Comparison of ENCODE assay signal across 1 cellular context in the genomic region with DNA sequence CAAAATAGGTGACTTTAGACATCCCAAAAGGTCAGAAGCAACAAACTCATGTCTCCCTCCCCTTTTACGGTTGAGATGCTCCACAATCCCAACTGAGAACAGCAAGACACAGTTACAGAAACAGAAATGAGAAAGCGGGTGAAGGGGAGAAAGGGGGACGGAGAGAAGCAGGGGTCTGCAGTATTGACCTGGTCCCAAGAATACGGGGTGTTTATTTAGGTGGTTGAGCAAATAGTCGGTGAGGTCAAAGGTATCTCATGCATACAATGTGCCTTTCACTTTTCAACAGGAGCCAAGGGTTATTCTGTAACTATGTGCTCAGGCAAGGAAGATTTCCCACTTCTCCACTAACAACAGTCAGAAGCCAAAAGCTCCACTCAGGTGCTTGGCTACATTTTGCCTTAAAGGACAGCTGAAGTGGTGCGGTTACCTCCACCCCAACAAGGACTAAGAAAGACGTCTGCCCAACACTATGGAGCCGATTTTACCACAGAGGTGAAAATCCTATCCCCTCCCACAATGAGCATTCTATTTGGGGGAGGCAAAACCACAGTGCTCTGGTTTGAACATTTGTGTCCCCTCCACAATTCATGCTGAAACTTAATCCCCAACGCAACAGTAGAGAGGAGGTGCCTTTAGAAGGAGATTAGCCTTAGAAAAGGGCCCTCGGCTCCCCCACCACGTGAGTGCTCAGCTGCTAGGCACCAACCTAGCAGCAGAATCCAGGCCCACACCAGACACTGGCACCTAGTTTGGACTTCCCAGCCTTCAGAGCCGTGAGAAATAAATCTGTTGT.
TF ChIP-seq lines count a peak whose summit lies in the region.

No MANE protein-coding gene starts in this region.

TF ChIP-seq in HepG2, 621 proteins besides CTCF, POLR2A, EP300 and RAD21 (continued from another document and continues in another):
- TF ChIP-seq ZBTB7A (CRISPR knock-in tag; IDR thresholded peaks at IDR 0.05) (peak; percentile 100), ZSCAN22 (CRISPR knock-in tag; IDR thresholded peaks at IDR 0.05) (no peak), LCORL (IDR thresholded peaks at IDR 0.05) (0 out of 2 replicates have a peak, but pooled peaks have one; percentile 52), LCORL (CRISPR knock-in tag; IDR thresholded peaks at IDR 0.05) (peak; percentile 90), HNF4G (IDR thresholded peaks at IDR 0.05; ENCODE audit: borderline replicate concordance, low read depth, low read length) (peak; percentile 97), HNF4G (CRISPR knock-in tag; IDR thresholded peaks at IDR 0.05; ENCODE audit: borderline replicate concordance, low read depth) (peak; percentile 82; the same call in 1 of the 2 replicates), ZNF12 (CRISPR knock-in tag; IDR thresholded peaks at IDR 0.05) (0 out of 2 replicates have a peak, but pooled peaks have one; percentile 9), REXO4 (CRISPR knock-in tag; IDR thresholded peaks at IDR 0.05; ENCODE audit: borderline replicate concordance) (no peak), ZNF224 (CRISPR knock-in tag; IDR thresholded peaks at IDR 0.05) (no peak), TSC22D2 (CRISPR knock-in tag; IDR thresholded peaks at IDR 0.05; ENCODE audit: borderline replicate concordance) (no peak), ZBTB4 (CRISPR knock-in tag; IDR thresholded peaks at IDR 0.05; ENCODE audit: borderline replicate concordance) (peak; percentile 20; the same call in 1 of the 2 replicates), DPF2 (CRISPR knock-in tag; IDR thresholded peaks at IDR 0.05; ENCODE audit: borderline replicate concordance, low read depth) (peak; percentile 80), ZNF782 (CRISPR knock-in tag; IDR thresholded peaks at IDR 0.05; ENCODE audit: borderline replicate concordance) (no peak), PHF20 (CRISPR knock-in tag; IDR thresholded peaks at IDR 0.05) (0 out of 2 replicates have a peak, but pooled peaks have one; percentile 10), U2AF2 (IDR thresholded peaks at IDR 0.05; ENCODE audit: low read depth, low read length) (no peak), ZNF530 (CRISPR knock-in tag; IDR thresholded peaks at IDR 0.05; ENCODE audit: low read depth) (no peak), ZNF709 (CRISPR knock-in tag; IDR thresholded peaks at IDR 0.05) (peak; percentile 15; the same call in 1 of the 2 replicates), ZNF235 (CRISPR knock-in tag; IDR thresholded peaks at IDR 0.05; ENCODE audit: borderline replicate concordance) (no peak), ZNF17 (CRISPR knock-in tag; IDR thresholded peaks at IDR 0.05) (no peak), DMAP1 (CRISPR knock-in tag; IDR thresholded peaks at IDR 0.05) (no peak), ZNF678 (CRISPR knock-in tag; IDR thresholded peaks at IDR 0.05) (no peak), IRF1 (CRISPR knock-in tag; IDR thresholded peaks at IDR 0.05; ENCODE audit: low read depth) (no peak), RBM22 (optimal IDR thresholded peaks at IDR 0.05; ENCODE audit: low read length) (peak; percentile 90), ZNF33A (CRISPR knock-in tag; IDR thresholded peaks at IDR 0.05; ENCODE audit: borderline replicate concordance) (peak; percentile 49; the same call in 1 of the 2 replicates), MBNL3 (CRISPR knock-in tag; conservative IDR thresholded peaks at IDR 0.05) (no peak), SRF (IDR thresholded peaks at IDR 0.05; ENCODE audit: low read depth, low read length) (no peak), BRD4 (CRISPR knock-in tag; IDR thresholded peaks at IDR 0.05) (0 out of 2 replicates have a peak, but pooled peaks have one; percentile 24), ETV6 (CRISPR knock-in tag; conservative IDR thresholded peaks at IDR 0.05) (no peak), GABPA (IDR thresholded peaks at IDR 0.05; ENCODE audit: low read depth, low read length) (no peak), GABPA (CRISPR knock-in tag; IDR thresholded peaks at IDR 0.05; ENCODE audit: low read depth) (peak; percentile 27; the same call in 1 of the 2 replicates), AGO2 (optimal IDR thresholded peaks at IDR 0.05; ENCODE audit: low read depth, low read length) (no peak), REPIN1 (CRISPR knock-in tag; IDR thresholded peaks at IDR 0.05; ENCODE audit: borderline replicate concordance, low read depth) (0 out of 2 replicates have a peak, but pooled peaks have one; percentile 9), ZNF274 (CRISPR knock-in tag; IDR thresholded peaks at IDR 0.05) (no peak), TIGD3 (CRISPR knock-in tag; IDR thresholded peaks at IDR 0.05; ENCODE audit: borderline replicate concordance) (no peak), ZNF891 (CRISPR knock-in tag; IDR thresholded peaks at IDR 0.05) (no peak), ZNF230 (CRISPR knock-in tag; IDR thresholded peaks at IDR 0.05) (no peak), ZNF777 (CRISPR knock-in tag; IDR thresholded peaks at IDR 0.05) (no peak), ZNF629 (CRISPR knock-in tag; conservative IDR thresholded peaks at IDR 0.05) (peak; percentile 42; the same call in 1 of the 2 replicates), ETS1 (CRISPR knock-in tag; IDR thresholded peaks at IDR 0.05) (no peak), ZNF672 (CRISPR knock-in tag; IDR thresholded peaks at IDR 0.05) (no peak), SMYD3 (CRISPR knock-in tag; IDR thresholded peaks at IDR 0.05) (no peak)
- TF ChIP-seq, protein P1, sequence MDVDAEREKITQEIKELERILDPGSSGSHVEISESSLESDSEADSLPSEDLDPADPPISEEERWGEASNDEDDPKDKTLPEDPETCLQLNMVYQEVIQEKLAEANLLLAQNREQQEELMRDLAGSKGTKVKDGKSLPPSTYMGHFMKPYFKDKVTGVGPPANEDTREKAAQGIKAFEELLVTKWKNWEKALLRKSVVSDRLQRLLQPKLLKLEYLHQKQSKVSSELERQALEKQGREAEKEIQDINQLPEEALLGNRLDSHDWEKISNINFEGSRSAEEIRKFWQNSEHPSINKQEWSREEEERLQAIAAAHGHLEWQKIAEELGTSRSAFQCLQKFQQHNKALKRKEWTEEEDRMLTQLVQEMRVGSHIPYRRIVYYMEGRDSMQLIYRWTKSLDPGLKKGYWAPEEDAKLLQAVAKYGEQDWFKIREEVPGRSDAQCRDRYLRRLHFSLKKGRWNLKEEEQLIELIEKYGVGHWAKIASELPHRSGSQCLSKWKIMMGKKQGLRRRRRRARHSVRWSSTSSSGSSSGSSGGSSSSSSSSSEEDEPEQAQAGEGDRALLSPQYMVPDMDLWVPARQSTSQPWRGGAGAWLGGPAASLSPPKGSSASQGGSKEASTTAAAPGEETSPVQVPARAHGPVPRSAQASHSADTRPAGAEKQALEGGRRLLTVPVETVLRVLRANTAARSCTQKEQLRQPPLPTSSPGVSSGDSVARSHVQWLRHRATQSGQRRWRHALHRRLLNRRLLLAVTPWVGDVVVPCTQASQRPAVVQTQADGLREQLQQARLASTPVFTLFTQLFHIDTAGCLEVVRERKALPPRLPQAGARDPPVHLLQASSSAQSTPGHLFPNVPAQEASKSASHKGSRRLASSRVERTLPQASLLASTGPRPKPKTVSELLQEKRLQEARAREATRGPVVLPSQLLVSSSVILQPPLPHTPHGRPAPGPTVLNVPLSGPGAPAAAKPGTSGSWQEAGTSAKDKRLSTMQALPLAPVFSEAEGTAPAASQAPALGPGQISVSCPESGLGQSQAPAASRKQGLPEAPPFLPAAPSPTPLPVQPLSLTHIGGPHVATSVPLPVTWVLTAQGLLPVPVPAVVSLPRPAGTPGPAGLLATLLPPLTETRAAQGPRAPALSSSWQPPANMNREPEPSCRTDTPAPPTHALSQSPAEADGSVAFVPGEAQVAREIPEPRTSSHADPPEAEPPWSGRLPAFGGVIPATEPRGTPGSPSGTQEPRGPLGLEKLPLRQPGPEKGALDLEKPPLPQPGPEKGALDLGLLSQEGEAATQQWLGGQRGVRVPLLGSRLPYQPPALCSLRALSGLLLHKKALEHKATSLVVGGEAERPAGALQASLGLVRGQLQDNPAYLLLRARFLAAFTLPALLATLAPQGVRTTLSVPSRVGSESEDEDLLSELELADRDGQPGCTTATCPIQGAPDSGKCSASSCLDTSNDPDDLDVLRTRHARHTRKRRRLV (CRISPR knock-in tag; IDR thresholded peaks at IDR 0.05) = 0 out of 2 replicates have a peak, but pooled peaks have one; percentile 24
- TF ChIP-seq, protein P2, sequence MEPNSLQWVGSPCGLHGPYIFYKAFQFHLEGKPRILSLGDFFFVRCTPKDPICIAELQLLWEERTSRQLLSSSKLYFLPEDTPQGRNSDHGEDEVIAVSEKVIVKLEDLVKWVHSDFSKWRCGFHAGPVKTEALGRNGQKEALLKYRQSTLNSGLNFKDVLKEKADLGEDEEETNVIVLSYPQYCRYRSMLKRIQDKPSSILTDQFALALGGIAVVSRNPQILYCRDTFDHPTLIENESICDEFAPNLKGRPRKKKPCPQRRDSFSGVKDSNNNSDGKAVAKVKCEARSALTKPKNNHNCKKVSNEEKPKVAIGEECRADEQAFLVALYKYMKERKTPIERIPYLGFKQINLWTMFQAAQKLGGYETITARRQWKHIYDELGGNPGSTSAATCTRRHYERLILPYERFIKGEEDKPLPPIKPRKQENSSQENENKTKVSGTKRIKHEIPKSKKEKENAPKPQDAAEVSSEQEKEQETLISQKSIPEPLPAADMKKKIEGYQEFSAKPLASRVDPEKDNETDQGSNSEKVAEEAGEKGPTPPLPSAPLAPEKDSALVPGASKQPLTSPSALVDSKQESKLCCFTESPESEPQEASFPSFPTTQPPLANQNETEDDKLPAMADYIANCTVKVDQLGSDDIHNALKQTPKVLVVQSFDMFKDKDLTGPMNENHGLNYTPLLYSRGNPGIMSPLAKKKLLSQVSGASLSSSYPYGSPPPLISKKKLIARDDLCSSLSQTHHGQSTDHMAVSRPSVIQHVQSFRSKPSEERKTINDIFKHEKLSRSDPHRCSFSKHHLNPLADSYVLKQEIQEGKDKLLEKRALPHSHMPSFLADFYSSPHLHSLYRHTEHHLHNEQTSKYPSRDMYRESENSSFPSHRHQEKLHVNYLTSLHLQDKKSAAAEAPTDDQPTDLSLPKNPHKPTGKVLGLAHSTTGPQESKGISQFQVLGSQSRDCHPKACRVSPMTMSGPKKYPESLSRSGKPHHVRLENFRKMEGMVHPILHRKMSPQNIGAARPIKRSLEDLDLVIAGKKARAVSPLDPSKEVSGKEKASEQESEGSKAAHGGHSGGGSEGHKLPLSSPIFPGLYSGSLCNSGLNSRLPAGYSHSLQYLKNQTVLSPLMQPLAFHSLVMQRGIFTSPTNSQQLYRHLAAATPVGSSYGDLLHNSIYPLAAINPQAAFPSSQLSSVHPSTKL (CRISPR knock-in tag; IDR thresholded peaks at IDR 0.05) = peak; percentile 95
- TF ChIP-seq, protein P3, sequence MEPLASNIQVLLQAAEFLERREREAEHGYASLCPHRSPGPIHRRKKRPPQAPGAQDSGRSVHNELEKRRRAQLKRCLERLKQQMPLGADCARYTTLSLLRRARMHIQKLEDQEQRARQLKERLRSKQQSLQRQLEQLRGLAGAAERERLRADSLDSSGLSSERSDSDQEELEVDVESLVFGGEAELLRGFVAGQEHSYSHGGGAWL (CRISPR knock-in tag; IDR thresholded peaks at IDR 0.05) = 0 out of 2 replicates have a peak, but pooled peaks have one; percentile 54
- TF ChIP-seq, protein P4, sequence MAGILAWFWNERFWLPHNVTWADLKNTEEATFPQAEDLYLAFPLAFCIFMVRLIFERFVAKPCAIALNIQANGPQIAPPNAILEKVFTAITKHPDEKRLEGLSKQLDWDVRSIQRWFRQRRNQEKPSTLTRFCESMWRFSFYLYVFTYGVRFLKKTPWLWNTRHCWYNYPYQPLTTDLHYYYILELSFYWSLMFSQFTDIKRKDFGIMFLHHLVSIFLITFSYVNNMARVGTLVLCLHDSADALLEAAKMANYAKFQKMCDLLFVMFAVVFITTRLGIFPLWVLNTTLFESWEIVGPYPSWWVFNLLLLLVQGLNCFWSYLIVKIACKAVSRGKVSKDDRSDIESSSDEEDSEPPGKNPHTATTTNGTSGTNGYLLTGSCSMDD (CRISPR knock-in tag; IDR thresholded peaks at IDR 0.05) = no peak
